1 cellular context compared by ENCODE assay signal in the genomic region with DNA sequence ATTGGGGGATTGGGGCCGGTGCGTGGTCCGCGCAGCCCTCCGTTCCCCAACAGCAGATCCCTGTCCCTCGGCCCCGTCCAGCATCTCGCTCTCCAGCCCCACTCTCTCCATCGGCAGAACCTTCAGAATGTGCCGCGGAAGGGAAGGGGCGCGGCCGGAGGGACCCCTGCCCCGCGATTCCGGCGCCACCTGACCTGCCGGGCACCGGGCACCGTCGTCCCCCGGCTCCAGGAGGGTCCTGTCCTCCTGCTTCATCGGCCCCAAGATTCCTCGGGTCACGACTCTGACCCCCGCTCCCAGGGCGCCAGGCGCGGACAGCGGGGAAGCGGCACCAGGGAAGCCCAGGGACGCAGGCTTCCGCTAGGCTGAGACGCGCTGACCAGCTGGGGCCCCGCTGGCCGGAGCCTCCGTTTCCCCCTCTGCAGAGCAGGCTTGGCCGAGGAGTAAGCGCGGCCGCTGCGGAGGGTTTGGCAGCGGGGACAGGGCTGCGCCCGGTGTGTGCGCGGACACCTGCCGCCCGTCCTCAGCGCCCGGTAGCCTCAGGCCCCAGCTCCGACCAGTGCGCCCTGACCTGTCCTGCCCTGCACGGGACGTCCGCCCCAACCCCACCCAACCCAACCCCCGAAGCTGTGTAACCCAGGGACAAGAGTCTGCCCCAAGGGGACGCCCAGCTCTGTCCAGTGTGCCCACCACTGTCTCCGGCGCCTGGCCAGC.
TF ChIP-seq lines count a peak whose summit lies in the region.

No MANE protein-coding gene starts in this region.

TF ChIP-seq in HCT116, 20 proteins besides CTCF, POLR2A, EP300 and RAD21 (continued from another document):
- TF ChIP-seq, protein P1, sequence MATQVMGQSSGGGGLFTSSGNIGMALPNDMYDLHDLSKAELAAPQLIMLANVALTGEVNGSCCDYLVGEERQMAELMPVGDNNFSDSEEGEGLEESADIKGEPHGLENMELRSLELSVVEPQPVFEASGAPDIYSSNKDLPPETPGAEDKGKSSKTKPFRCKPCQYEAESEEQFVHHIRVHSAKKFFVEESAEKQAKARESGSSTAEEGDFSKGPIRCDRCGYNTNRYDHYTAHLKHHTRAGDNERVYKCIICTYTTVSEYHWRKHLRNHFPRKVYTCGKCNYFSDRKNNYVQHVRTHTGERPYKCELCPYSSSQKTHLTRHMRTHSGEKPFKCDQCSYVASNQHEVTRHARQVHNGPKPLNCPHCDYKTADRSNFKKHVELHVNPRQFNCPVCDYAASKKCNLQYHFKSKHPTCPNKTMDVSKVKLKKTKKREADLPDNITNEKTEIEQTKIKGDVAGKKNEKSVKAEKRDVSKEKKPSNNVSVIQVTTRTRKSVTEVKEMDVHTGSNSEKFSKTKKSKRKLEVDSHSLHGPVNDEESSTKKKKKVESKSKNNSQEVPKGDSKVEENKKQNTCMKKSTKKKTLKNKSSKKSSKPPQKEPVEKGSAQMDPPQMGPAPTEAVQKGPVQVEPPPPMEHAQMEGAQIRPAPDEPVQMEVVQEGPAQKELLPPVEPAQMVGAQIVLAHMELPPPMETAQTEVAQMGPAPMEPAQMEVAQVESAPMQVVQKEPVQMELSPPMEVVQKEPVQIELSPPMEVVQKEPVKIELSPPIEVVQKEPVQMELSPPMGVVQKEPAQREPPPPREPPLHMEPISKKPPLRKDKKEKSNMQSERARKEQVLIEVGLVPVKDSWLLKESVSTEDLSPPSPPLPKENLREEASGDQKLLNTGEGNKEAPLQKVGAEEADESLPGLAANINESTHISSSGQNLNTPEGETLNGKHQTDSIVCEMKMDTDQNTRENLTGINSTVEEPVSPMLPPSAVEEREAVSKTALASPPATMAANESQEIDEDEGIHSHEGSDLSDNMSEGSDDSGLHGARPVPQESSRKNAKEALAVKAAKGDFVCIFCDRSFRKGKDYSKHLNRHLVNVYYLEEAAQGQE (IDR thresholded peaks at IDR 0.05; ENCODE audit: low read depth), result no peak
- TF ChIP-seq, protein P2, sequence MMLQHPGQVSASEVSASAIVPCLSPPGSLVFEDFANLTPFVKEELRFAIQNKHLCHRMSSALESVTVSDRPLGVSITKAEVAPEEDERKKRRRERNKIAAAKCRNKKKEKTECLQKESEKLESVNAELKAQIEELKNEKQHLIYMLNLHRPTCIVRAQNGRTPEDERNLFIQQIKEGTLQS (IDR thresholded peaks at IDR 0.05), result no peak
- TF ChIP-seq SRF (IDR thresholded peaks at IDR 0.05; ENCODE audit: low read depth) (no peak), YY1 (IDR thresholded peaks at IDR 0.05; ENCODE audit: extremely low read depth, insufficient replicate concordance, low read depth, low read length) (no peak), EGR1 (IDR thresholded peaks at IDR 0.05; ENCODE audit: low read depth) (no peak), TCF7L2 (IDR thresholded peaks at IDR 0.05; ENCODE audit: borderline replicate concordance, extremely low read depth, insufficient read depth, insufficient read length) (no peak), SIN3A (IDR thresholded peaks at IDR 0.05; ENCODE audit: low read depth) (no peak), CBX3 (IDR thresholded peaks at IDR 0.05; ENCODE audit: low read depth) (no peak)
